In the genomic region with DNA sequence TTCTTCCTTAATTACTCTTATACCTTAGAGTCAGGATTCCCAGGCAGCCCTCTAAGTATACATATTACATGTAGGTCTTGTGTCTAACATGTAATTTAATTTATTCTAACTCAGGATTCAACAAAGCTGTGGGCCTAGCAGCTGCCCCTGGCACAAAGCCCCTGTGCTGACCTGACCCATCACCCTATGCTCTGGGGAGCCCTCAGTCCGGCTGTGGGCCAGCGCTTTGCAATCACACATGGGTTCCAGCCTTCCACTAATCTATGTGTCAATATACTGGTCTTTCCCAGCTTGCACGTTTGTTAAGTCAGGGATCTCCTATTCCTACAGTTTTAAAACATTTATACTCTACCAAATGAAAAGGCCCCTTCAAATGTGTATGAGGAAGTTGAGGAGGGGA, we compare ENCODE assay signal across 24 cellular contexts.
"Had no signal": no experiment of that assay in that cellular context is flagged by ENCODE, and none has a peak within 500 bp of the region (broad histone marks: within the 10 kb centered on the region; RNA-seq: fewer than 3 reads in every experiment).

No MANE protein-coding gene starts in this region.

- H3K9me3 ChIP-seq: breast epithelium, colonic mucosa, heart left ventricle, lower lobe of right lung, prostate gland, right atrium auricular region, tibial artery had no signal

- DNase-seq: activated CD4-positive, alpha-beta T cell treated with anti-CD3 and anti-CD28 coated beads, Interleukin-2, amount 50 U/mL, for 4 hours; activated CD8-positive, alpha-beta memory T cell treated with anti-CD3 and anti-CD28 coated beads, Interleukin-2, amount 50 U/mL, for 48 hours; activated naive CD4-positive, alpha-beta T cell; activated naive CD8-positive, alpha-beta T cell treated with anti-CD3 and anti-CD28 coated beads for 36 hours; activated T-cell treated with anti-CD3 and anti-CD28 coated beads, Interleukin-2, amount 50 U/mL, for 4 hours; amniotic stem cell; colonic mucosa; heart left ventricle; left cardiac atrium; lower lobe of right lung; mesendoderm; naive thymus-derived CD4-positive, alpha-beta T cell; stimulated activated CD4-positive, alpha-beta T cell treated with anti-CD3 and anti-CD28 coated beads, Interleukin-12 subunit alpha, Interleukin-12 subunit beta, amount 100 ng/mL, for 4 hours; stimulated activated CD4-positive, alpha-beta T cell treated with anti-CD3 and anti-CD28 coated beads, Interleukin-4, amount 100 ng/mL, for 4 hours; stimulated activated naive CD8-positive, alpha-beta T cell treated with anti-CD3 and anti-CD28 coated beads, Interleukin-15, Interleukin-2, amounts not matched to agents 100 U/mL and 50 U/mL, for 24 hours; T1000; tibial artery had no signal

- H3K27ac ChIP-seq: colonic mucosa, neural progenitor cell had no signal

- H3K36me3 ChIP-seq: breast epithelium, colonic mucosa, neural progenitor cell, prostate gland had no signal

- FAIRE-seq: islet of Langerhans, urothelium cell line had no signal

- ATAC-seq: activated T-cell treated with anti-CD3 and anti-CD28 coated beads, Interleukin-2, amount 50 U/mL, for 4 hours; heart left ventricle; lower lobe of right lung; naive thymus-derived CD4-positive, alpha-beta T cell; stimulated activated naive CD8-positive, alpha-beta T cell treated with anti-CD3 and anti-CD28 coated beads, Interleukin-15, Interleukin-2, amounts not matched to agents 100 U/mL and 50 U/mL, for 24 hours; WTC11 had no signal

- H3K4me1 ChIP-seq: colonic mucosa, neural progenitor cell had no signal

- H3K4me3 ChIP-seq: breast epithelium, colonic mucosa, heart left ventricle, lower lobe of right lung, neural progenitor cell, prostate gland, right atrium auricular region, tibial artery had no signal

- H3K4me2 ChIP-seq: neural progenitor cell had no signal

- H3K9ac ChIP-seq: neural progenitor cell had no signal

- H3K27me3 ChIP-seq: breast epithelium, colonic mucosa, heart left ventricle, neural progenitor cell, right atrium auricular region, tibial artery had no signal
